Comparison of ENCODE assay signal across 1 cellular context in genomic region chr12:6383572-6384498, GRCh38.
TF ChIP-seq lines count a peak whose summit lies in the region.

LTBR (plus strand) TSS chr12:6384162; CDS start chr12:6384359, 197 bp downstream.

TF ChIP-seq in K562, 482 proteins besides CTCF, POLR2A, EP300 and RAD21 (continued from another document):
- TF ChIP-seq LEF1 (IDR thresholded peaks at IDR 0.05): peak; percentile 57; the same call in 1 of the 2 replicates
- peak; percentile 23; the same call in 1 of the 2 replicates for TF ChIP-seq TFE3 (CRISPR knock-in tag; IDR thresholded peaks at IDR 0.05)
- TF ChIP-seq RB1 (IDR thresholded peaks at IDR 0.05; ENCODE audit: low read depth): peak; percentile 44; the same call in 1 of the 2 replicates
- 0 out of 4 replicates have a peak, but pooled peaks of 1 of the 2 experiments have one; percentile 40 for TF ChIP-seq TEAD1 (CRISPR knock-in tag; IDR thresholded peaks at IDR 0.05)
